Comparison of ENCODE assay signal across 8 cellular contexts in the genomic region with DNA sequence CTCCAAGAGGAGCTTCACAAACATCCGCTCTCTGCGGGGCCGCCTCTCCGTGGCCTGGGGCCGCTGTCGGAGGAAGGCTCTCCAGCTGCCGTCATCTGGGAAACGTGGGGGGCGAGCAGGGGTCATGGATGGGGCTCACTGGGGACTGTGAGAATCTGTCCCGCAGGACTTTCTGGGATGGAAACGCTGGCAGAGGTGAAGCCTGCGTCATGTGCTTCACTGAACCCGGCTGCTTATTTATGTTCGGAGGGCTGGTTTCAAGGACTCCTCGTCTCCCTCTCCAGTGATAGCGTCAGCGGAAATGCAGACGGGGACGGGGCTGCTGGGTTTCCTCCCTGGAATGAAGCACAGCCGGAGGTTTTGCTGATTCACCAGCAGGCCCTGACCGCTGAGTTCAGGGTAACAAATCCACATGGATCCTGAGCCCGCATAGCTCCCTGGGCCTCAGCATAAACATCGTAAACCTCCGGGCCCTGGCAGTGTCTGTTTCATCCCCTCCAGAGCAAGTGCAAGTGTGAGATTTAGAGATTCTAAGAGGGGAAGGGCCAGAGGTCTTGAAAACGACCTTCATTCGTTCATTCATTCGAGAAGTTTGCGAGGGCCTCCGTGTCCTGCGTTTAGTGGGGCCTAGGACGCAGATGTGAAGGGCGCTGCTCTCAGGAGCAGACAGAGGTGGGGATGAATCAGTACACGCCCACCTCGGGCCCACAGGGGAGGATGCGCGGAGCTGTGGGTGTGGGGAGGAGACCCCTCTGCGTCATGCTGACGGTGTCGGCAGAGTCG. TPM values are rescaled to one million over a fixed set of nuclear protein-coding genes. Genes with fewer than 3 reads are reported as not detected.
DNase-seq lines count a peak whose midpoint lies in the region; ATAC-seq and TF ChIP-seq lines count a peak whose summit lies in the region.

No MANE protein-coding gene starts in this region.

- TF ChIP-seq CTCF in CD14-positive monocyte (IDR thresholded peaks at IDR 0.05): no peak
- no peak for TF ChIP-seq CTCF in foreskin fibroblast (IDR thresholded peaks at IDR 0.05; ENCODE audit: low read depth, low read length)
- no peak for TF ChIP-seq CTCF in parathyroid adenoma (IDR thresholded peaks at IDR 0.05)

- H3K4me1 ChIP-seq in parathyroid adenoma: peaks cover 15% of the 10 kb centered on the region

- no peak for ATAC-seq in T-helper 17 cell
- ATAC-seq in GM18498 (IDR thresholded peaks at IDR 0.05; ENCODE audit: unreplicated experiment): no peak
- no peak for ATAC-seq in HG02884 (IDR thresholded peaks at IDR 0.05; ENCODE audit: unreplicated experiment)
- ATAC-seq in GM21576 (IDR thresholded peaks at IDR 0.05; ENCODE audit: unreplicated experiment): no peak

- H3K4me3 Mint-ChIP-seq in CD14-positive monocyte: peak overlapping the region; percentile 27 to 70
- no peak overlapping the region for H3K4me3 Mint-ChIP-seq in T-helper 17 cell

- H3K4me3 ChIP-seq in foreskin fibroblast (ENCODE audit: low read depth in 1 of 2, low read length in 2 of 2): no peak overlapping the region
- H3K4me3 ChIP-seq in parathyroid adenoma (ENCODE audit: low read depth, low read length): no peak overlapping the region

- H3K36me3 Mint-ChIP-seq in CD14-positive monocyte (peaks cover 0 to 3% of the 10 kb centered on the region in 2 donors), T-helper 17 cell (ENCODE audit: low read depth) (no peaks in the 10 kb centered on the region)

- intact Hi-C loops in CD14-positive monocyte (cut with micrococcal nuclease): loop anchor here in 1 of 2 donors (5.0 to 10.0 kb wide), 3 partner anchors 150 to 528 kb away; a partner anchor contains a TSS

- H3K4me1 Mint-ChIP-seq in CD14-positive monocyte (peaks cover 26% of the 10 kb centered on the region), T-helper 17 cell (peaks cover 14% of the 10 kb centered on the region)

- H3K9me3 ChIP-seq in T-helper 17 cell (ENCODE audit: control insufficient read depth, low read length, poor library complexity, severe bottlenecking) (no peaks in the 10 kb centered on the region), parathyroid adenoma (ENCODE audit: control insufficient read depth, low read length) (no peaks in the 10 kb centered on the region)

- peak overlapping the region; percentile 69 for H2AFZ ChIP-seq in parathyroid adenoma

- H3K27me3 Mint-ChIP-seq in CD14-positive monocyte (ENCODE audit: low read depth in 3 of 3): peaks cover 6 to 13% (median 7%) of the 10 kb centered on the region in 3 donors
- H3K27me3 Mint-ChIP-seq in T-helper 17 cell: no peaks in the 10 kb centered on the region

- H3K27me3 ChIP-seq in parathyroid adenoma (ENCODE audit: control insufficient read depth, insufficient read depth, low read length): no peaks in the 10 kb centered on the region

- H3K27ac Mint-ChIP-seq in CD14-positive monocyte: peak overlapping the region in 1 of 7 donors; percentile 55
- peak overlapping the region; percentile 24 for H3K27ac Mint-ChIP-seq in T-helper 17 cell

- H3K9me3 Mint-ChIP-seq in CD14-positive monocyte: peaks cover 0 to 8% (median 5%) of the 10 kb centered on the region in 7 donors

- no peaks in the 10 kb centered on the region for H3K79me2 ChIP-seq in parathyroid adenoma

- peak overlapping the region; percentile 92 for H3K27ac ChIP-seq in parathyroid adenoma

- DNase-seq in CD14-positive monocyte (ENCODE audit: low spot score): no peak
- DNase-seq in T-helper 17 cell: no peak
- DNase-seq in foreskin fibroblast: peak; percentile 98 to 99
- DNase-seq in stimulated activated CD4-positive, alpha-beta T cell treated with anti-CD3 and anti-CD28 coated beads, Interleukin-2, amount 100 ng/mL, for 24 hours: no peak

- H3K36me3 ChIP-seq in parathyroid adenoma (ENCODE audit: control insufficient read depth, insufficient read depth, low read length): no peaks in the 10 kb centered on the region

- no peak overlapping the region for H3K4me2 ChIP-seq in parathyroid adenoma (ENCODE audit: low read length)

- no peak overlapping the region for H3K9ac ChIP-seq in parathyroid adenoma

RNA-seq across cellular contexts. Expression of a gene that starts 7.0 kb away (rescaled TPM):
- polyA plus RNA-seq in CD14-positive monocyte: 1 to 10 TPM; 1.8 to 2.8 TPM
- 10 to 100 TPM; 48.5 to 66.4 TPM for total RNA-seq in T-helper 17 cell

Comparison
In these comparisons a context has a peak if more than half of its experiments do, and no peak if none do; other contexts are left out.
1. DNase-seq: peak in foreskin fibroblast (2 of 2); none in CD14-positive monocyte (single experiment), T-helper 17 cell (0 of 3) and stimulated activated CD4-positive, alpha-beta T cell treated with anti-CD3 and anti-CD28 coated beads, Interleukin-2, amount 100 ng/mL, for 24 hours (0 of 2).